Comparison of ENCODE assay signal across 7 cellular contexts in the genomic region with DNA sequence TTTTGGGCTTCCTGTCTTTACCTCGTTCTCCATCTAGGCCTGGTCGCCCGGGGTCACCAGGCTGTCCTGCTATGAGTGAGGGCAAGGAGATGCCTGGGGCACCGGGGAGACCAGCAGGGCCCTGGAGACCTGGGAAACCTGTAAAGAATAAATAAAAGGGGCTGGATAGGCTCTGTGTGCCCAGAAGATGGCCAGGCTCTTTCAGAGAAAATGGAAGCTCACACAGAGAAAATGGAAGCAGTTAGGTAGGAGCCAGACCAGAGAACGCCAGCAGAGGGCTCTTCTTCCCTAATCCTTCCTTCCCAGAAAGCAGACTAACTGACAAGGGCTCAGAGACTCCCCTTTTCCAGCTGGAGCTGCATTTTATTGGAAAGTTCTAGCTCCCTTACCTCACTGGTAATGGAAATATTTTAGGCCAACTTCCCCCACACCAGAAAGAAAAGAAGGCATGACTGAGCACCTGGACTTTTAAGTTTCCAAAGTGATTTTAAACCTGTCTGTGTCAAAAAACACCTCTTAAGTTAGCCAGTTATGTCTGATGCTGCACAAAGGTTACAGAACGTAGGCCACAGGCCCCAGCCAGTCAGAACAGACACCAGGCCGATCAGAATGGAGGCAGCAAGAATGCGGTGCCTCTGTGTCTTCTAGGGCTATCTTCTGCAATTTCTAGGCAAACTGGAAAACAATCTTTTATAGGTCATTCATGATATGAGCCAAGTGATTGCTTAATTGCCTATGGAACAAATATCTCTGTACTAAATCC.
DNase-seq lines count a peak whose midpoint lies in the region; ATAC-seq and TF ChIP-seq lines count a peak whose summit lies in the region.

No MANE protein-coding gene starts in this region.

- no peak overlapping the region for H3K4me3 ChIP-seq in choroid plexus epithelial cell (ENCODE audit: low read depth, low read length)
- H3K4me3 ChIP-seq in psoas muscle: no peak overlapping the region

- H3K9me3 ChIP-seq in psoas muscle: no peaks in the 10 kb centered on the region

- no peak overlapping the region for H3K27ac ChIP-seq in psoas muscle

- H3K4me1 ChIP-seq in psoas muscle: no peaks in the 10 kb centered on the region

- intact Hi-C loops in psoas muscle (cut with DNase I): no loop called here

- peaks cover 0 to 14% (median 0%) of the 10 kb centered on the region in 3 donors for H3K27me3 ChIP-seq in psoas muscle (ENCODE audit: insufficient read depth in 3 of 3, low read length in 2 of 3)

- 67 to 85% (median 84%) methylated on average over 8 of the region's 8 CpGs for WGBS in psoas muscle, 3 donors

- TF ChIP-seq CTCF in choroid plexus epithelial cell (conservative IDR thresholded peaks at IDR 0.05; ENCODE audit: low read depth, low read length) (peak; percentile 74), omental fat pad (IDR thresholded peaks at IDR 0.05) (no peak), psoas muscle (IDR thresholded peaks at IDR 0.05) (no peak)

- ATAC-seq in GM18909 (IDR thresholded peaks at IDR 0.05; ENCODE audit: poor library complexity, unreplicated experiment) (peak; percentile 48), omental fat pad (ENCODE audit: low FRiP score) (peak; percentile 42), psoas muscle (no peak)

- H3K36me3 ChIP-seq in psoas muscle (ENCODE audit: insufficient read depth in 1 of 2, low read depth in 1 of 2): no peaks in the 10 kb centered on the region

- peak; percentile 25 for DNase-seq in NCI-H2081 treated with DMSO at 0.1 percent for 48 hours (lab: John Stamatoyannopoulos, UW)
- DNase-seq in choroid plexus epithelial cell (ENCODE audit: low read depth): peak; percentile 72
- DNase-seq in omental fat pad (ENCODE audit: low spot score): no peak
- DNase-seq in psoas muscle: no peak
- no peak for DNase-seq in mesenteric fat pad (ENCODE audit: low spot score)
- no peak for DNase-seq in CD1c-positive myeloid dendritic cell (ENCODE audit: extremely low spot score)

Comparison
In these comparisons a context has a peak if more than half of its experiments do, and no peak if none do; other contexts are left out.
1. ATAC-seq: peak in GM18909 (single experiment) and omental fat pad (single experiment); none in psoas muscle (0 of 4).
2. DNase-seq: peak in NCI-H2081 treated with DMSO at 0.1 percent for 48 hours (single experiment) and choroid plexus epithelial cell (single experiment); none in omental fat pad (single experiment), psoas muscle (0 of 2), mesenteric fat pad (single experiment) and CD1c-positive myeloid dendritic cell (single experiment).